In genomic region chr9:111360881-111361280, GRCh38 we compare ENCODE assay signal across 24 cellular contexts. TPM values are rescaled to one million over a fixed set of nuclear protein-coding genes. Genes with fewer than 3 reads are reported as not detected.
"Had no signal": no experiment of that assay in that cellular context is flagged by ENCODE, and none has a peak within 500 bp of the region (broad histone marks: within the 10 kb centered on the region; RNA-seq: fewer than 3 reads in every experiment).

No MANE protein-coding gene starts in this region.

- H3K27me3 ChIP-seq: ascending aorta, tibial artery had no signal

- H3K27ac ChIP-seq: ascending aorta, epithelial cell of prostate, tibial artery, WERI-Rb-1 had no signal

- ATAC-seq: activated CD4-positive, alpha-beta T cell treated with anti-CD3 and anti-CD28 coated beads for 36 hours; activated CD8-positive, alpha-beta T cell treated with anti-CD3 and anti-CD28 coated beads for 36 hours; activated T-cell treated with anti-CD3 and anti-CD28 coated beads, Interleukin-2, amount 50 U/mL, for 72 hours; effector memory CD8-positive, alpha-beta T cell; natural killer cell treated with Interleukin-12 subunit alpha and Interleukin-12 subunit beta and Interleukin-15 and Interleukin-18, amount 100 ng/mL, for 72 hours had no signal

- H3K4me3 ChIP-seq: ascending aorta, tibial artery had no signal

- FAIRE-seq: bronchial epithelial cell, urothelium cell line had no signal

- H3K4me1 ChIP-seq: ascending aorta had no signal

- DNase-seq: activated CD4-positive, alpha-beta T cell treated with anti-CD3 and anti-CD28 coated beads for 36 hours; activated CD8-positive, alpha-beta memory T cell treated with anti-CD3 and anti-CD28 coated beads, Interleukin-2, amount 50 U/mL, for 4 hours; activated CD8-positive, alpha-beta T cell treated with anti-CD3 and anti-CD28 coated beads for 36 hours; activated T-cell treated with anti-CD3 and anti-CD28 coated beads, Interleukin-2, amount 50 U/mL, for 72 hours; dermis blood vessel endothelial cell; effector memory CD8-positive, alpha-beta T cell; foreskin melanocyte; kidney glomerular epithelial cell; mesendoderm; stimulated activated CD4-positive, alpha-beta T cell treated with anti-CD3 and anti-CD28 coated beads, Interleukin-15, amount 100 ng/mL, for 24 hours; stimulated activated CD4-positive, alpha-beta T cell treated with anti-CD3 and anti-CD28 coated beads, Interleukin-4, amount 100 ng/mL, for 1 hour; stimulated activated naive CD4-positive, alpha-beta T cell; tibial artery; WERI-Rb-1 had no signal

- H3K9me3 ChIP-seq: ascending aorta, tibial artery had no signal

RNA-seq across cellular contexts. Expression of gene OR2K2, which starts 30.9 kb away (rescaled TPM):
- total RNA-seq: activated CD4-positive, alpha-beta T cell treated with anti-CD3 and anti-CD28 coated beads for 36 hours; activated CD8-positive, alpha-beta T cell treated with anti-CD3 and anti-CD28 coated beads for 36 hours; activated T-cell treated with anti-CD3 and anti-CD28 coated beads, Interleukin-2, amount 50 U/mL, for 72 hours; ascending aorta; bronchial epithelial cell; chondrocyte; dermis blood vessel endothelial cell; fibroblast of lung; liver; natural killer cell treated with Interleukin-12 subunit alpha and Interleukin-12 subunit beta and Interleukin-15 and Interleukin-18, amount 100 ng/mL, for 72 hours; skeletal muscle tissue; subcutaneous adipose tissue had no signal
- polyA plus RNA-seq: fibroblast of lung, liver had no signal
